Comparison of ENCODE assay signal across 27 cellular contexts in the genomic region with DNA sequence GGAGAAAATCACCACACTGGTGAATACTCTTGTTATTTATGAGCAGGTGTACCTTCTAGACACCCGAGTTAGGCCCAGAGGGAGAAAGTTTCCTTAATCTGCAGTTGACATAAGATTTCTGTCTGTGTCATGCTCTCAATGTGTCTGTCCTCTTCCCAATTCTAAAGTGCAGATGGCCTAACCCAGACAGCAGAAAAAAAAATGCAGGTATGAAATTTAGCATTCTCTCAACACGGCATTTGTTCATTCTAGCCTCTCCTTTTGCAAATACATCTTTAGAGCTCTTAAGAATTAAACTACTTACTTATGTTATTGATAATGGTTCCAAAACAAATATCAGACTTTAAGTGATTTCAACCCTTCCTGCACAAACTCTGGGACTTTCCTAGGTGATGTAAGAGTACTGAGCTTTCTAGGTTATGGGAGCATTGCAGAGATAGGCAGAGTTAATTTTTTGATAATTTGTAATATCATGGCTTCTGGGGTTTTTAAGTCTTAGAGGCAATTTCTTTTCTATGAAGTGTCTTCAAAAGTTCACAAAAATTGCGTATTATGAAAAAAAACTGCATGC. TPM values are rescaled to one million over a fixed set of nuclear protein-coding genes. Genes with fewer than 3 reads are reported as not detected.
DNase-seq lines count a peak whose midpoint lies in the region; ATAC-seq and TF ChIP-seq lines count a peak whose summit lies in the region.
"Had no signal": no experiment of that assay in that cellular context is flagged by ENCODE, and none has a peak within 500 bp of the region (broad histone marks: within the 10 kb centered on the region; RNA-seq: fewer than 3 reads in every experiment).

No MANE protein-coding gene starts in this region.

- BruUV-seq in MCF 10A (replicated peaks; lab: Mats Ljungman, UMichigan): no TSS peak

- peaks cover 48% of the 10 kb centered on the region for H3K4me1 Mint-ChIP-seq in MCF 10A (ENCODE audit: insufficient read depth, unreplicated experiment)

- H3K36me3 ChIP-seq in breast epithelium (no peaks in the 10 kb centered on the region), lower lobe of right lung (no peaks in the 10 kb centered on the region), upper lobe of right lung (no peaks in the 10 kb centered on the region)
- H3K36me3 ChIP-seq: BLaER1 treated with 17β-estradiol and CSF1 and Interleukin-3, amounts not matched to agents 10 nM and 100 nM had no signal

- H3K27me3 Mint-ChIP-seq in MCF 10A (ENCODE audit: insufficient read depth, unreplicated experiment): no peaks in the 10 kb centered on the region
- H3K27me3 Mint-ChIP-seq: CD4-positive, alpha-beta T cell had no signal

- no peak overlapping the region for H3K4me3 ChIP-seq in breast epithelium
- H3K4me3 ChIP-seq in choroid plexus epithelial cell (ENCODE audit: low read depth, low read length): no peak overlapping the region
- no peak overlapping the region for H3K4me3 ChIP-seq in lower lobe of right lung
- H3K4me3 ChIP-seq in upper lobe of right lung: no peak overlapping the region
- no peak overlapping the region for H3K4me3 ChIP-seq in lower leg skin (ENCODE audit: low read depth, poor library complexity, severe bottlenecking)
- H3K4me3 ChIP-seq: BLaER1 treated with 17β-estradiol and CSF1 and Interleukin-3, amounts not matched to agents 10 nM and 100 nM; K562; PC-9 had no signal

- TF ChIP-seq CTCF in MCF 10A (IDR thresholded peaks at IDR 0.05; ENCODE audit: unreplicated experiment) (no peak), breast epithelium (IDR thresholded peaks at IDR 0.05) (no peak), choroid plexus epithelial cell (conservative IDR thresholded peaks at IDR 0.05; ENCODE audit: low read depth, low read length) (no peak), lower lobe of right lung (IDR thresholded peaks at IDR 0.05) (no peak), upper lobe of right lung (IDR thresholded peaks at IDR 0.05) (no peak), lower leg skin (IDR thresholded peaks at IDR 0.05) (no peak)

- ATAC-seq in lower lobe of right lung (peak; percentile 61 to 83), upper lobe of right lung (peak; percentile 60)
- ATAC-seq: K562 had no signal

- no peaks in the 10 kb centered on the region for H3K9me3 ChIP-seq in breast epithelium
- no peaks in the 10 kb centered on the region for H3K9me3 ChIP-seq in lower lobe of right lung
- no peaks in the 10 kb centered on the region for H3K9me3 ChIP-seq in upper lobe of right lung
- H3K9me3 ChIP-seq: BLaER1 treated with 17β-estradiol and CSF1 and Interleukin-3, amounts not matched to agents 10 nM and 100 nM had no signal

- CTCF ChIA-PET in MCF 10A (lab: Yijun Ruan, JAX): interaction anchor here (0.6 to 5.1 kb wide), 9 partner anchors 10 to 762 kb away, joined by 3 to 25 read pairs (median 3); no protein-coding TSS in a partner anchor

- DNase-seq in MCF 10A (ENCODE audit: unreplicated experiment) (no peak), breast epithelium (ENCODE audit: low spot score in 2 of 2) (no peak), choroid plexus epithelial cell (ENCODE audit: low read depth) (peak; percentile 52), lower lobe of right lung (no peak), upper lobe of right lung (no peak), NCI-H1417 treated with DMSO at 0.1 percent for 48 hours (lab: John Stamatoyannopoulos, UW) (no peak), lower leg skin (ENCODE audit: low spot score in 2 of 2) (no peak), midbrain (lab: John Stamatoyannopoulos, UW) (no peak)
- DNase-seq: AML-193; CD4-positive, alpha-beta T cell; DMS 273 treated with DMSO at 0.1 percent for 48 hours; DND-41; Kasumi-1; MV-4-11; NCI-H1105; NCI-H146; NCI-H1930; NCI-H2107; NCI-H524; NCI-H748 treated with DMSO at 0.1 percent for 48 hours; PC-9; RPMI8226; SHP77 had no signal

- no peaks in the 10 kb centered on the region for H3K9me3 Mint-ChIP-seq in MCF 10A (ENCODE audit: unreplicated experiment)
- H3K9me3 Mint-ChIP-seq: CD4-positive, alpha-beta T cell had no signal

- POLR2A ChIA-PET in MCF 10A (lab: Yijun Ruan, JAX): interaction anchor here (0.7 to 15.1 kb wide), 3 partner anchors 8 to 27 kb away, joined by 3 to 212 read pairs (median 137); no protein-coding TSS in a partner anchor

- 80 to 84% methylated on average over 3 of the region's 3 CpGs for WGBS in lower leg skin, 2 donors

- TF ChIP-seq POLR2A in breast epithelium (IDR thresholded peaks at IDR 0.05) (no peak), lower leg skin (IDR thresholded peaks at IDR 0.05) (no peak)

- H3K36me3 Mint-ChIP-seq in MCF 10A (ENCODE audit: insufficient read depth, unreplicated experiment): no peaks in the 10 kb centered on the region

- H3K27ac Mint-ChIP-seq in MCF 10A (ENCODE audit: low read depth, unreplicated experiment): peak overlapping the region; percentile 57
- H3K27ac Mint-ChIP-seq: CD4-positive, alpha-beta T cell had no signal

- no peak overlapping the region for H3K4me3 Mint-ChIP-seq in MCF 10A (ENCODE audit: unreplicated experiment)
- H3K4me3 Mint-ChIP-seq: CD4-positive, alpha-beta T cell had no signal

- H3K27me3 ChIP-seq in breast epithelium (no peaks in the 10 kb centered on the region), lower lobe of right lung (ENCODE audit: low read depth) (no peaks in the 10 kb centered on the region), upper lobe of right lung (no peaks in the 10 kb centered on the region)
- H3K27me3 ChIP-seq: BLaER1 treated with 17β-estradiol and CSF1 and Interleukin-3, amounts not matched to agents 10 nM and 100 nM had no signal

- H3K4me1 ChIP-seq in breast epithelium (peaks cover 0 to 6% of the 10 kb centered on the region in 2 donors), lower lobe of right lung (peaks cover 5% of the 10 kb centered on the region), upper lobe of right lung (no peaks in the 10 kb centered on the region)
- H3K4me1 ChIP-seq: BLaER1 treated with 17β-estradiol and CSF1 and Interleukin-3, amounts not matched to agents 10 nM and 100 nM had no signal

- intact Hi-C loops in MCF 10A (cut with micrococcal nuclease): no loop called here
- intact Hi-C loops in breast epithelium (cut with DNase I; ENCODE audit: low total_unique reads): no loop called here
- intact Hi-C loops in lower lobe of right lung (cut with DNase I): no loop called here
- intact Hi-C loops in upper lobe of right lung (cut with DNase I): no loop called here
- intact Hi-C loops in lower leg skin (cut with DNase I; ENCODE audit: low total_unique reads): no loop called here

- H3K27ac ChIP-seq in breast epithelium (no peak overlapping the region), lower lobe of right lung (peak overlapping the region; percentile 61), upper lobe of right lung (peak overlapping the region; percentile 63)
- H3K27ac ChIP-seq: BLaER1 treated with 17β-estradiol and CSF1 and Interleukin-3, amounts not matched to agents 10 nM and 100 nM; PC-9 had no signal

RNA-seq across cellular contexts. Expression of gene ITGB6, which starts 32.9 kb away (rescaled TPM):
- 3.8 and 6.9 TPM in 2 replicates for total RNA-seq in MCF 10A (2022)
- total RNA-seq in breast epithelium: 10 to 100 TPM in 2 of 3 donors, under 1 TPM in 1; 0.16 to 46.1 (median 16.7) TPM
- total RNA-seq in lower lobe of right lung: 65.2 TPM
- 109 TPM for total RNA-seq in upper lobe of right lung
- total RNA-seq in lower leg skin: 1 to 10 TPM; 1.8 to 7.5 (median 6.6) TPM
- total RNA-seq: CD4-positive, alpha-beta T cell; H4; SK-MEL-5 had no signal

Comparison
In these comparisons a context has a peak if more than half of its experiments do, and no peak if none do; other contexts are left out.
1. H3K27ac ChIP-seq: peak in lower lobe of right lung (single experiment) and upper lobe of right lung (single experiment); none in breast epithelium (0 of 2).